In genomic region chr6:81752969-81753708, GRCh38 we compare ENCODE assay signal across 9 cellular contexts. TPM values are rescaled to one million over a fixed set of nuclear protein-coding genes. Genes with fewer than 3 reads are reported as not detected.
DNase-seq lines count a peak whose midpoint lies in the region; ATAC-seq, FAIRE-seq and TF ChIP-seq lines count a peak whose summit lies in the region.
"Had no signal": no experiment of that assay in that cellular context is flagged by ENCODE, and none has a peak within 500 bp of the region (broad histone marks: within the 10 kb centered on the region; RNA-seq: fewer than 3 reads in every experiment).

No MANE protein-coding gene starts in this region.

- TF ChIP-seq CTCF in HepG2 (CRISPR knock-in tag; IDR thresholded peaks at IDR 0.05), result peak; percentile 39; the same call in 1 of the 2 replicates

- peak; percentile 80 to 94 for TF ChIP-seq POLR2A in HepG2 (IDR thresholded peaks at IDR 0.05; ENCODE audit: insufficient read depth in 1 of 2, low read depth in 2 of 2, low read length in 2 of 2)

- H3K36me3 ChIP-seq in HepG2 (replicated peaks in 1 of 2; ENCODE audit: control insufficient read depth in 1 of 2, insufficient read depth in 2 of 2, low read length in 2 of 2), result no peaks in the 10 kb centered on the region; a peak in 2 of 5 replicates

- POLR2A ChIA-PET in HepG2 (lab: Yijun Ruan, JAX), result interaction anchor here (0.6 to 3.1 kb wide), 18 partner anchors 9 to 495 kb away, joined by 3 to 50 read pairs (median 6); no protein-coding TSS in a partner anchor

- peak overlapping the region; percentile 93 for H3K4me2 ChIP-seq in HepG2 (ENCODE audit: low read depth, low read length)

- no peaks in the 10 kb centered on the region for H3K27me3 ChIP-seq in HepG2 (ENCODE audit: control insufficient read depth in 1 of 2, insufficient read depth in 2 of 2, low read length in 2 of 2)

- no peak overlapping the region for H2AFZ ChIP-seq in HepG2 (ENCODE audit: low read length)

- no peak for FAIRE-seq in HepG2 (lab: Jason Lieb, UNC)
- FAIRE-seq: G401.6 had no signal

- ATAC-seq in GM18861 (IDR thresholded peaks at IDR 0.05; ENCODE audit: unreplicated experiment) (peak; percentile 55), HG03066 (IDR thresholded peaks at IDR 0.05; ENCODE audit: low read depth, unreplicated experiment) (peak; percentile 53), HepG2 (peak; percentile 90)

- WGBS in HepG2 (ENCODE audit: low lambda C conversion rate), result under 1% methylated on average over 34 of the region's 62 CpGs

- H3K27ac ChIP-seq in HepG2 (ENCODE audit: extremely low read length, insufficient read depth, low read length), result peak overlapping the region; percentile 92

- CTCF ChIA-PET in HepG2 (lab: Yijun Ruan, JAX; ENCODE audit: low intra/inter-chr PET ratio, low total read pairs), result interaction anchor here (0.8 kb wide), 1 partner anchor 145 kb away, joined by 3 read pairs; no protein-coding TSS in a partner anchor

- intact Hi-C loops in HepG2 (cut with micrococcal nuclease; ENCODE audit: unreplicated experiment), result loop anchor here (1.0 to 10.0 kb wide), 13 partner anchors 54 to 512 kb away; partner anchors contain the start of gene IBTK

- peak; percentile 69 for DNase-seq in 8988T
- peak; percentile 48 for DNase-seq in NCI-H524 treated with DMSO at 0.1 percent for 48 hours (lab: John Stamatoyannopoulos, UW)
- peak; percentile 46 to 51 for DNase-seq in activated CD4-positive, alpha-beta T cell treated with anti-CD3 and anti-CD28 coated beads, Interleukin-2, amount 50 U/mL, for 48 hours
- peak; percentile 88 for DNase-seq in dermis blood vessel endothelial cell
- peak; percentile 80 for DNase-seq in HepG2 (ENCODE audit: low spot score)
- DNase-seq in stimulated activated CD4-positive, alpha-beta T cell treated with anti-CD3 and anti-CD28 coated beads, Interleukin-2, amount 100 ng/mL, for 4 hours (ENCODE audit: low read depth), result peak; percentile 53

- in situ Hi-C loops in HepG2 (cut with HindIII; ENCODE audit: extremely low pct_ligation_motif_present, low pct_unique_long_range_greater_than_20kb), result loop anchor here (5.0 kb wide), 1 partner anchor 244 kb away; no protein-coding TSS in a partner anchor

- peaks cover 47% of the 10 kb centered on the region for H3K4me1 ChIP-seq in HepG2 (ENCODE audit: insufficient read depth, low read length)

- TF ChIP-seq EP300 in HepG2 (IDR thresholded peaks at IDR 0.05; ENCODE audit: low read depth in 2 of 2, low read length in 2 of 2) (no peak), HepG2 (CRISPR knock-in tag; IDR thresholded peaks at IDR 0.05; ENCODE audit: borderline replicate concordance) (peak; percentile 64; the same call in 1 of the 2 replicates)

- H3K79me2 ChIP-seq in HepG2 (ENCODE audit: insufficient read depth, low read length), result peaks cover 36% of the 10 kb centered on the region

- no peak for TF ChIP-seq RAD21 in HepG2 (CRISPR knock-in tag; IDR thresholded peaks at IDR 0.05)

- H3K9me3 ChIP-seq in HepG2 (ENCODE audit: low read length), result no peaks in the 10 kb centered on the region

- H3K4me3 ChIP-seq in HepG2 (replicated peaks in 1 of 3; ENCODE audit: insufficient read depth in 1 of 3, low read depth in 2 of 3, low read length in 3 of 3), result peak overlapping the region; percentile 79 to 91 (median 90)

- no TSS peak for BruUV-seq in HepG2 (replicated peaks; lab: Mats Ljungman, UMichigan)

- H4K20me1 ChIP-seq in HepG2 (ENCODE audit: insufficient read depth, low read length), result peaks cover 13% of the 10 kb centered on the region

- H3K9ac ChIP-seq in HepG2 (ENCODE audit: insufficient read depth, low read depth, low read length), result peak overlapping the region; percentile 76

TF ChIP-seq in HepG2, 621 proteins besides CTCF, POLR2A, EP300 and RAD21 (continues in another document):
- TF ChIP-seq SNRNP70 (IDR thresholded peaks at IDR 0.05; ENCODE audit: low read depth, low read length), result no peak
- TF ChIP-seq SMARCC2 (IDR thresholded peaks at IDR 0.05), result no peak
- TF ChIP-seq ZSCAN20 (CRISPR knock-in tag; IDR thresholded peaks at IDR 0.05; ENCODE audit: borderline replicate concordance), result no peak
- TF ChIP-seq SP5 (CRISPR knock-in tag; IDR thresholded peaks at IDR 0.05; ENCODE audit: borderline replicate concordance, low read depth), result 0 out of 2 replicates have a peak, but pooled peaks have one; percentile 34
- no peak for TF ChIP-seq ZHX1 (CRISPR knock-in tag; IDR thresholded peaks at IDR 0.05; ENCODE audit: low read depth)
- no peak for TF ChIP-seq ZBTB42 (CRISPR knock-in tag; IDR thresholded peaks at IDR 0.05)
- TF ChIP-seq THYN1 (CRISPR knock-in tag; IDR thresholded peaks at IDR 0.05; ENCODE audit: borderline replicate concordance, low read depth), result no peak
- TF ChIP-seq ZNF558 (CRISPR knock-in tag; IDR thresholded peaks at IDR 0.05; ENCODE audit: borderline replicate concordance), result peak; percentile 87; the same call in 1 of the 2 replicates
- TF ChIP-seq ZNF235 (CRISPR knock-in tag; IDR thresholded peaks at IDR 0.05; ENCODE audit: borderline replicate concordance), result no peak
- peak; percentile 57; the same call in 1 of the 2 replicates for TF ChIP-seq ZBTB7A (CRISPR knock-in tag; IDR thresholded peaks at IDR 0.05)
- peak; percentile 35 for TF ChIP-seq BCL6 (CRISPR knock-in tag; IDR thresholded peaks at IDR 0.05)
- TF ChIP-seq ZNF766 (CRISPR knock-in tag; IDR thresholded peaks at IDR 0.05; ENCODE audit: borderline replicate concordance), result peak; percentile 86
- TF ChIP-seq BCL3 (CRISPR knock-in tag; IDR thresholded peaks at IDR 0.05), result no peak
- TF ChIP-seq HOXA3 (CRISPR knock-in tag; IDR thresholded peaks at IDR 0.05), result peak; percentile 93
- TF ChIP-seq ZMYM4 (CRISPR knock-in tag; IDR thresholded peaks at IDR 0.05), result peak; percentile 84
- TF ChIP-seq GTF3A (CRISPR knock-in tag; conservative IDR thresholded peaks at IDR 0.05), result no peak
- TF ChIP-seq CHD2 (IDR thresholded peaks at IDR 0.05; ENCODE audit: low read depth, low read length), result 0 out of 2 replicates have a peak, but pooled peaks have one; percentile 18
- peak; percentile 90; the same call in 1 of the 2 replicates for TF ChIP-seq BRCA1 (CRISPR knock-in tag; IDR thresholded peaks at IDR 0.05)

RNA-seq across cellular contexts. Expression of gene TENT5A, which starts 0.7 kb away (rescaled TPM):
- total RNA-seq in dermis blood vessel endothelial cell, result 1.5 TPM in 2 replicates
- 13.8 and 15.4 TPM in 2 replicates for total RNA-seq in HepG2 (2016; rRNA removed; fragmentation: Illumina TruSeq; extraction: Trizol)
- total RNA-seq in HepG2 (2016; cell fraction: cytosol; rRNA removed; fragmentation: Illumina TruSeq; extraction: Trizol; ENCODE audit: low read depth), result 1.3 TPM in 2 replicates
- total RNA-seq in HepG2 (2016; cell fraction: insoluble cytoplasmic fraction; rRNA removed; fragmentation: Illumina TruSeq; extraction: Trizol), result 13.2 and 14.6 TPM in 2 replicates
- total RNA-seq in HepG2 (2016; cell fraction: membrane; rRNA removed; fragmentation: Illumina TruSeq; extraction: Trizol), result 5.1 and 5.9 TPM in 2 replicates
- total RNA-seq in HepG2 (2016; cell fraction: nucleus; rRNA removed; fragmentation: Illumina TruSeq; extraction: Trizol), result 22.7 and 22.9 TPM in 2 replicates
- 4.9 and 8.0 TPM in 2 replicates for polyA plus RNA-seq in HepG2 (2011; rRNA removed)
- 2.8 and 3.0 TPM in 2 replicates for polyA plus RNA-seq in HepG2 (2011; cell fraction: cytosol; rRNA removed)
- polyA plus RNA-seq in HepG2 (2011; cell fraction: nucleus; rRNA removed), result 14.0 and 14.5 TPM in 2 replicates
- polyA plus RNA-seq in HepG2 (2012), result 4.4 and 5.7 TPM in 2 replicates
- 0.22 and 0.33 TPM in 2 replicates for polyA plus RNA-seq in HepG2 (2016; cell fraction: cytosol; fragmentation: Illumina TruSeq; extraction: Trizol; ENCODE audit: low read depth)
- polyA plus RNA-seq in HepG2 (2016; cell fraction: insoluble cytoplasmic fraction; fragmentation: Illumina TruSeq; extraction: Trizol; ENCODE audit: low read depth), result 7.7 and 8.0 TPM in 2 replicates
- 1.5 and 1.6 TPM in 2 replicates for polyA plus RNA-seq in HepG2 (2016; cell fraction: membrane; fragmentation: Illumina TruSeq; extraction: Trizol; ENCODE audit: low read depth)
- 32.2 and 34.0 TPM in 2 replicates for polyA plus RNA-seq in HepG2 (2016; cell fraction: nucleus; fragmentation: Illumina TruSeq; extraction: Trizol; ENCODE audit: insufficient read depth, low read depth)
- polyA minus RNA-seq in HepG2 (2011; rRNA and poly(A)+ RNA removed; ENCODE audit: low replicate concordance), result 6.6 and 25.8 TPM in 2 replicates
- polyA minus RNA-seq in HepG2 (2011; cell fraction: cytosol; rRNA and poly(A)+ RNA removed), result 6.4 and 7.7 TPM in 2 replicates
- polyA minus RNA-seq in HepG2 (2011; cell fraction: nucleus; rRNA and poly(A)+ RNA removed), result 15.9 and 16.6 TPM in 2 replicates

Comparison
In these comparisons a context has a peak if more than half of its experiments do, and no peak if none do; other contexts are left out.
1. Peak in every context shown above with its lines: DNase-seq, ATAC-seq, H3K4me3 ChIP-seq and H3K27ac ChIP-seq.